ENCODE assay signal across 14 cellular contexts in genomic region chr1:15676010-15676409, GRCh38. TPM values are rescaled to one million over a fixed set of nuclear protein-coding genes. Genes with fewer than 3 reads are reported as not detected.
A peak's percentile ranks its signal among the peaks of the same experiment; 100 is the strongest.
DNase-seq lines count a peak whose midpoint lies in the region; ATAC-seq and TF ChIP-seq lines count a peak whose summit lies in the region.
"Had no signal": no experiment of that assay in that cellular context is flagged by ENCODE, and none has a peak within 500 bp of the region (broad histone marks: within the 10 kb centered on the region; RNA-seq: fewer than 3 reads in every experiment).

No MANE protein-coding gene starts in this region.

- intact Hi-C loops in CD14-positive monocyte (cut with micrococcal nuclease): no loop called here
- intact Hi-C loops in activated CD4-positive, alpha-beta T cell treated with anti-CD3 and anti-CD28 coated beads, Interleukin-2, amount 10 ng/mL, durations not matched to agents 24 days and 14 days (cut with micrococcal nuclease): no loop called here
- intact Hi-C loops in activated CD4-positive, alpha-beta memory T cell treated with anti-CD3 and anti-CD28 coated beads for 36 hours (cut with micrococcal nuclease): no loop called here

- ATAC-seq in WTC11 (no peak), left lobe of liver (peak; percentile 45)
- ATAC-seq: A549, HCT116 had no signal

- H3K36me3 Mint-ChIP-seq in CD14-positive monocyte (no peaks in the 10 kb centered on the region), WTC11 (peaks cover 11% of the 10 kb centered on the region)
- H3K36me3 Mint-ChIP-seq in activated CD4-positive, alpha-beta T cell treated with anti-CD3 and anti-CD28 coated beads, Interleukin-2, amount 10 ng/mL, durations not matched to agents 7 days and 5 days (ENCODE audit: low read depth): no peaks in the 10 kb centered on the region
- H3K36me3 Mint-ChIP-seq in activated CD4-positive, alpha-beta T cell treated with anti-CD3 and anti-CD28 coated beads, Interleukin-2, amount 10 ng/mL, durations not matched to agents 24 days and 14 days (ENCODE audit: low read depth): no peaks in the 10 kb centered on the region
- no peaks in the 10 kb centered on the region for H3K36me3 Mint-ChIP-seq in activated CD4-positive, alpha-beta memory T cell treated with anti-CD3 and anti-CD28 coated beads for 36 hours
- H3K36me3 Mint-ChIP-seq: CD8-positive, alpha-beta memory T cell had no signal

- H3K4me1 Mint-ChIP-seq in CD14-positive monocyte: peaks cover 35% of the 10 kb centered on the region
- H3K4me1 Mint-ChIP-seq in WTC11: peaks cover 2% of the 10 kb centered on the region
- peaks cover 9% of the 10 kb centered on the region for H3K4me1 Mint-ChIP-seq in activated CD4-positive, alpha-beta T cell treated with anti-CD3 and anti-CD28 coated beads, Interleukin-2, amount 10 ng/mL, durations not matched to agents 7 days and 5 days
- peaks cover 10% of the 10 kb centered on the region for H3K4me1 Mint-ChIP-seq in activated CD4-positive, alpha-beta T cell treated with anti-CD3 and anti-CD28 coated beads, Interleukin-2, amount 10 ng/mL, durations not matched to agents 24 days and 14 days
- H3K4me1 Mint-ChIP-seq in activated CD4-positive, alpha-beta memory T cell treated with anti-CD3 and anti-CD28 coated beads for 36 hours (ENCODE audit: low read depth): peaks cover 17% of the 10 kb centered on the region
- H3K4me1 Mint-ChIP-seq: CD8-positive, alpha-beta memory T cell had no signal

- CTCF ChIA-PET in WTC11 (lab: Charles Lee): interaction anchor here (0.8 kb wide), 1 partner anchor 66 kb away, joined by 3 read pairs; no protein-coding TSS in a partner anchor
- CTCF ChIA-PET in activated CD4-positive, alpha-beta T cell treated with anti-CD3 and anti-CD28 coated beads, Interleukin-2, amount 10 ng/mL, durations not matched to agents 7 days and 5 days (lab: Charles Lee): interaction anchor here (0.7 to 2.0 kb wide), 3 partner anchors 11 to 78 kb away, joined by 4 to 7 read pairs (median 6); no protein-coding TSS in a partner anchor
- CTCF ChIA-PET in activated CD4-positive, alpha-beta memory T cell treated with anti-CD3 and anti-CD28 coated beads for 36 hours (lab: Charles Lee): no interaction called here

- TF ChIP-seq CTCF in CD14-positive monocyte (IDR thresholded peaks at IDR 0.05) (no peak), WTC11 (IDR thresholded peaks at IDR 0.05) (no peak)

- H3K9me3 Mint-ChIP-seq in CD14-positive monocyte: peaks cover 0 to 6% (median 0%) of the 10 kb centered on the region in 7 donors
- H3K9me3 Mint-ChIP-seq in WTC11: peaks cover 13% of the 10 kb centered on the region
- peaks cover 2% of the 10 kb centered on the region for H3K9me3 Mint-ChIP-seq in activated CD4-positive, alpha-beta T cell treated with anti-CD3 and anti-CD28 coated beads, Interleukin-2, amount 10 ng/mL, durations not matched to agents 7 days and 5 days
- H3K9me3 Mint-ChIP-seq in activated CD4-positive, alpha-beta T cell treated with anti-CD3 and anti-CD28 coated beads, Interleukin-2, amount 10 ng/mL, durations not matched to agents 24 days and 14 days: no peaks in the 10 kb centered on the region
- H3K9me3 Mint-ChIP-seq in activated CD4-positive, alpha-beta memory T cell treated with anti-CD3 and anti-CD28 coated beads for 36 hours: no peaks in the 10 kb centered on the region
- H3K9me3 Mint-ChIP-seq: CD8-positive, alpha-beta memory T cell had no signal

- H3K27ac Mint-ChIP-seq in CD14-positive monocyte: peak overlapping the region in 2 of 7 donors; percentile 34 to 49
- no peak overlapping the region for H3K27ac Mint-ChIP-seq in WTC11
- no peak overlapping the region for H3K27ac Mint-ChIP-seq in activated CD4-positive, alpha-beta T cell treated with anti-CD3 and anti-CD28 coated beads, Interleukin-2, amount 10 ng/mL, durations not matched to agents 7 days and 5 days
- H3K27ac Mint-ChIP-seq in activated CD4-positive, alpha-beta T cell treated with anti-CD3 and anti-CD28 coated beads, Interleukin-2, amount 10 ng/mL, durations not matched to agents 24 days and 14 days: no peak overlapping the region
- no peak overlapping the region for H3K27ac Mint-ChIP-seq in activated CD4-positive, alpha-beta memory T cell treated with anti-CD3 and anti-CD28 coated beads for 36 hours

- POLR2A ChIA-PET in WTC11 (lab: Charles Lee): no interaction called here
- POLR2A ChIA-PET in activated CD4-positive, alpha-beta T cell treated with anti-CD3 and anti-CD28 coated beads, Interleukin-2, amount 10 ng/mL, durations not matched to agents 7 days and 5 days (lab: Charles Lee): interaction anchor here (0.7 kb wide), 1 partner anchor 26 kb away, joined by 3 read pairs; no protein-coding TSS in a partner anchor
- POLR2A ChIA-PET in activated CD4-positive, alpha-beta memory T cell treated with anti-CD3 and anti-CD28 coated beads for 36 hours (lab: Charles Lee): no interaction called here

- DNase-seq in CD14-positive monocyte (ENCODE audit: low spot score) (peak; percentile 51), CD1c-positive myeloid dendritic cell (ENCODE audit: extremely low spot score) (peak; percentile 25), WTC11 (ENCODE audit: low spot score) (no peak), left lobe of liver (ENCODE audit: low spot score) (no peak), NK-92 (lab: John Stamatoyannopoulos, UW; ENCODE audit: unreplicated experiment) (no peak)
- DNase-seq in activated CD4-positive, alpha-beta T cell treated with anti-CD3 and anti-CD28 coated beads, Interleukin-2, amount 10 ng/mL, durations not matched to agents 7 days and 5 days: no peak
- no peak for DNase-seq in activated CD4-positive, alpha-beta T cell treated with anti-CD3 and anti-CD28 coated beads, Interleukin-2, amount 10 ng/mL, durations not matched to agents 24 days and 14 days
- no peak for DNase-seq in activated CD4-positive, alpha-beta memory T cell treated with anti-CD3 and anti-CD28 coated beads for 36 hours
- DNase-seq: BE2C; CD8-positive, alpha-beta memory T cell; DMS53; GF-D8 had no signal

- H3K27me3 Mint-ChIP-seq in CD14-positive monocyte (ENCODE audit: low read depth in 3 of 3) (peaks cover 0 to 3% (median 1%) of the 10 kb centered on the region in 3 donors), WTC11 (ENCODE audit: low read depth) (0 out of 2 replicates have a peak, but pooled peaks cover 4% of the 10 kb centered on the region)
- peaks cover 2% of the 10 kb centered on the region for H3K27me3 Mint-ChIP-seq in activated CD4-positive, alpha-beta T cell treated with anti-CD3 and anti-CD28 coated beads, Interleukin-2, amount 10 ng/mL, durations not matched to agents 7 days and 5 days
- H3K27me3 Mint-ChIP-seq in activated CD4-positive, alpha-beta T cell treated with anti-CD3 and anti-CD28 coated beads, Interleukin-2, amount 10 ng/mL, durations not matched to agents 24 days and 14 days: no peaks in the 10 kb centered on the region
- H3K27me3 Mint-ChIP-seq in activated CD4-positive, alpha-beta memory T cell treated with anti-CD3 and anti-CD28 coated beads for 36 hours: no peaks in the 10 kb centered on the region
- H3K27me3 Mint-ChIP-seq: CD8-positive, alpha-beta memory T cell had no signal

- H3K4me3 Mint-ChIP-seq in CD14-positive monocyte: no peak overlapping the region
- H3K4me3 Mint-ChIP-seq in WTC11: no peak overlapping the region
- H3K4me3 Mint-ChIP-seq in activated CD4-positive, alpha-beta T cell treated with anti-CD3 and anti-CD28 coated beads, Interleukin-2, amount 10 ng/mL, durations not matched to agents 7 days and 5 days: no peak overlapping the region
- no peak overlapping the region for H3K4me3 Mint-ChIP-seq in activated CD4-positive, alpha-beta T cell treated with anti-CD3 and anti-CD28 coated beads, Interleukin-2, amount 10 ng/mL, durations not matched to agents 24 days and 14 days
- no peak overlapping the region for H3K4me3 Mint-ChIP-seq in activated CD4-positive, alpha-beta memory T cell treated with anti-CD3 and anti-CD28 coated beads for 36 hours
- H3K4me3 Mint-ChIP-seq: CD8-positive, alpha-beta memory T cell had no signal

TF ChIP-seq in WTC11, 78 proteins besides CTCF, POLR2A, EP300 and RAD21:
- TF ChIP-seq IRF1 (CRISPR knock-in tag; IDR thresholded peaks at IDR 0.05) (no peak), HMGA2 (CRISPR knock-in tag; IDR thresholded peaks at IDR 0.05) (peak; percentile 40; the same call in 1 of the 2 replicates), NFYB (CRISPR knock-in tag; conservative IDR thresholded peaks at IDR 0.05; ENCODE audit: low read depth) (no peak)

RNA-seq across cellular contexts. Expression of gene PLEKHM2, which starts 8.1 kb away (rescaled TPM):
- 1 to 10 TPM; 4.0 to 5.8 TPM for polyA plus RNA-seq in CD14-positive monocyte
- total RNA-seq in WTC11 (2021): 47.5 to 51.8 TPM (median 49.7 TPM) in 3 replicates
- 22.0 TPM for total RNA-seq in left lobe of liver
- 10 to 100 TPM; 52.7 to 56.0 TPM for total RNA-seq in activated CD4-positive, alpha-beta T cell treated with anti-CD3 and anti-CD28 coated beads, Interleukin-2, amount 10 ng/mL, durations not matched to agents 7 days and 5 days
- 59.9 and 60.3 TPM in 2 replicates for total RNA-seq in activated CD4-positive, alpha-beta T cell treated with anti-CD3 and anti-CD28 coated beads, Interleukin-2, amount 10 ng/mL, durations not matched to agents 24 days and 14 days
- 10 to 100 TPM; 46.5 to 48.1 TPM for total RNA-seq in activated CD4-positive, alpha-beta memory T cell treated with anti-CD3 and anti-CD28 coated beads for 36 hours

RNA-seq across cellular contexts. Expression of gene DDI2, which starts 58.8 kb away (rescaled TPM):
- 1 to 10 TPM; 2.5 to 3.2 TPM for polyA plus RNA-seq in CD14-positive monocyte
- total RNA-seq in WTC11 (2021): 33.8 to 34.2 TPM (median 33.8 TPM) in 3 replicates
- 50.1 TPM for total RNA-seq in left lobe of liver
- 10 to 100 TPM; 31.0 to 33.5 TPM for total RNA-seq in activated CD4-positive, alpha-beta T cell treated with anti-CD3 and anti-CD28 coated beads, Interleukin-2, amount 10 ng/mL, durations not matched to agents 7 days and 5 days
- 50.5 and 53.0 TPM in 2 replicates for total RNA-seq in activated CD4-positive, alpha-beta T cell treated with anti-CD3 and anti-CD28 coated beads, Interleukin-2, amount 10 ng/mL, durations not matched to agents 24 days and 14 days
- 10 to 100 TPM; 26.3 to 28.2 TPM for total RNA-seq in activated CD4-positive, alpha-beta memory T cell treated with anti-CD3 and anti-CD28 coated beads for 36 hours

Comparison
In these comparisons a context has a peak if more than half of its experiments do, and no peak if none do; other contexts are left out.
1. DNase-seq: peak in CD14-positive monocyte (single experiment) and CD1c-positive myeloid dendritic cell (single experiment); none in WTC11 (single experiment), left lobe of liver (single experiment), activated CD4-positive, alpha-beta T cell treated with anti-CD3 and anti-CD28 coated beads, Interleukin-2, amount 10 ng/mL, durations not matched to agents 7 days and 5 days (single experiment), activated CD4-positive, alpha-beta T cell treated with anti-CD3 and anti-CD28 coated beads, Interleukin-2, amount 10 ng/mL, durations not matched to agents 24 days and 14 days (single experiment), NK-92 (single experiment) and activated CD4-positive, alpha-beta memory T cell treated with anti-CD3 and anti-CD28 coated beads for 36 hours (single experiment).